Comparison of ENCODE assay signal across 1 cellular context in genomic region chr5:112860929-112861637, GRCh38.
A peak's percentile ranks its signal among the peaks of the same experiment; 100 is the strongest.
TF ChIP-seq lines count a peak whose summit lies in the region.

SRP19 (plus strand) TSS chr5:112861287; CDS start chr5:112861377, 90 bp downstream.

TF ChIP-seq in HepG2, 621 proteins besides CTCF, POLR2A, EP300 and RAD21 (continued from another document and continues in another):
- TF ChIP-seq DDIT3 (CRISPR knock-in tag; IDR thresholded peaks at IDR 0.05), result no peak
- no peak for TF ChIP-seq TRIM24 (CRISPR knock-in tag; IDR thresholded peaks at IDR 0.05)
- TF ChIP-seq ZNF883 (CRISPR knock-in tag; IDR thresholded peaks at IDR 0.05; ENCODE audit: not compliant biosample characterization), result peak; percentile 73
- no peak for TF ChIP-seq AHR (CRISPR knock-in tag; IDR thresholded peaks at IDR 0.05)
- TF ChIP-seq CEBPB (IDR thresholded peaks at IDR 0.05; ENCODE audit: borderline replicate concordance, low read depth, low read length), result no peak
- peak; percentile 30; the same call in 1 of the 2 replicates for TF ChIP-seq UBTF (CRISPR knock-in tag; IDR thresholded peaks at IDR 0.05)
- no peak; the same call in 1 of the 2 replicates for TF ChIP-seq ZNF343 (CRISPR knock-in tag; IDR thresholded peaks at IDR 0.05)
- TF ChIP-seq REST (IDR thresholded peaks at IDR 0.05; ENCODE audit: borderline replicate concordance in 1 of 2, low read depth in 1 of 2, low read length in 2 of 2), result 0 out of 4 replicates have a peak, but pooled peaks of 1 of the 2 experiments have one; percentile 15
- TF ChIP-seq ZNF224 (CRISPR knock-in tag; IDR thresholded peaks at IDR 0.05), result peak; percentile 76; the same call in 1 of the 2 replicates
- TF ChIP-seq ZNF546 (CRISPR knock-in tag; conservative IDR thresholded peaks at IDR 0.05), result no peak
- peak; percentile 2; the same call in 1 of the 2 replicates for TF ChIP-seq HOXA5 (CRISPR knock-in tag; IDR thresholded peaks at IDR 0.05)
- peak; percentile 74; the same call in 1 of the 2 replicates for TF ChIP-seq ZKSCAN8 (CRISPR knock-in tag; IDR thresholded peaks at IDR 0.05; ENCODE audit: borderline replicate concordance)
- peak; percentile 95 for TF ChIP-seq MXD4 (CRISPR knock-in tag; IDR thresholded peaks at IDR 0.05)
- no peak for TF ChIP-seq ZKSCAN5 (CRISPR knock-in tag; IDR thresholded peaks at IDR 0.05)
- peak; percentile 97 for TF ChIP-seq ZNF256 (CRISPR knock-in tag; conservative IDR thresholded peaks at IDR 0.05)
- TF ChIP-seq ZFP41 (CRISPR knock-in tag; IDR thresholded peaks at IDR 0.05; ENCODE audit: borderline replicate concordance), result no peak
- TF ChIP-seq AKAP8 (CRISPR knock-in tag; IDR thresholded peaks at IDR 0.05), result no peak
- TF ChIP-seq ZNF652 (CRISPR knock-in tag; IDR thresholded peaks at IDR 0.05; ENCODE audit: borderline replicate concordance, low read depth), result 0 out of 2 replicates have a peak, but pooled peaks have one; percentile 35
- no peak for TF ChIP-seq SCMH1 (CRISPR knock-in tag; IDR thresholded peaks at IDR 0.05; ENCODE audit: borderline replicate concordance)
- peak; percentile 37; the same call in 1 of the 2 replicates for TF ChIP-seq ZNF337 (CRISPR knock-in tag; IDR thresholded peaks at IDR 0.05; ENCODE audit: borderline replicate concordance, low read depth)
- TF ChIP-seq YY1 (IDR thresholded peaks at IDR 0.05; ENCODE audit: insufficient read depth, insufficient replicate concordance, low read depth, low read length), result peak; percentile 75
- peak; percentile 77; the same call in 1 of the 2 replicates for TF ChIP-seq ZFP90 (CRISPR knock-in tag; IDR thresholded peaks at IDR 0.05; ENCODE audit: borderline replicate concordance)
- no peak for TF ChIP-seq ZNF383 (CRISPR knock-in tag; IDR thresholded peaks at IDR 0.05; ENCODE audit: borderline replicate concordance)
- TF ChIP-seq, protein P1, sequence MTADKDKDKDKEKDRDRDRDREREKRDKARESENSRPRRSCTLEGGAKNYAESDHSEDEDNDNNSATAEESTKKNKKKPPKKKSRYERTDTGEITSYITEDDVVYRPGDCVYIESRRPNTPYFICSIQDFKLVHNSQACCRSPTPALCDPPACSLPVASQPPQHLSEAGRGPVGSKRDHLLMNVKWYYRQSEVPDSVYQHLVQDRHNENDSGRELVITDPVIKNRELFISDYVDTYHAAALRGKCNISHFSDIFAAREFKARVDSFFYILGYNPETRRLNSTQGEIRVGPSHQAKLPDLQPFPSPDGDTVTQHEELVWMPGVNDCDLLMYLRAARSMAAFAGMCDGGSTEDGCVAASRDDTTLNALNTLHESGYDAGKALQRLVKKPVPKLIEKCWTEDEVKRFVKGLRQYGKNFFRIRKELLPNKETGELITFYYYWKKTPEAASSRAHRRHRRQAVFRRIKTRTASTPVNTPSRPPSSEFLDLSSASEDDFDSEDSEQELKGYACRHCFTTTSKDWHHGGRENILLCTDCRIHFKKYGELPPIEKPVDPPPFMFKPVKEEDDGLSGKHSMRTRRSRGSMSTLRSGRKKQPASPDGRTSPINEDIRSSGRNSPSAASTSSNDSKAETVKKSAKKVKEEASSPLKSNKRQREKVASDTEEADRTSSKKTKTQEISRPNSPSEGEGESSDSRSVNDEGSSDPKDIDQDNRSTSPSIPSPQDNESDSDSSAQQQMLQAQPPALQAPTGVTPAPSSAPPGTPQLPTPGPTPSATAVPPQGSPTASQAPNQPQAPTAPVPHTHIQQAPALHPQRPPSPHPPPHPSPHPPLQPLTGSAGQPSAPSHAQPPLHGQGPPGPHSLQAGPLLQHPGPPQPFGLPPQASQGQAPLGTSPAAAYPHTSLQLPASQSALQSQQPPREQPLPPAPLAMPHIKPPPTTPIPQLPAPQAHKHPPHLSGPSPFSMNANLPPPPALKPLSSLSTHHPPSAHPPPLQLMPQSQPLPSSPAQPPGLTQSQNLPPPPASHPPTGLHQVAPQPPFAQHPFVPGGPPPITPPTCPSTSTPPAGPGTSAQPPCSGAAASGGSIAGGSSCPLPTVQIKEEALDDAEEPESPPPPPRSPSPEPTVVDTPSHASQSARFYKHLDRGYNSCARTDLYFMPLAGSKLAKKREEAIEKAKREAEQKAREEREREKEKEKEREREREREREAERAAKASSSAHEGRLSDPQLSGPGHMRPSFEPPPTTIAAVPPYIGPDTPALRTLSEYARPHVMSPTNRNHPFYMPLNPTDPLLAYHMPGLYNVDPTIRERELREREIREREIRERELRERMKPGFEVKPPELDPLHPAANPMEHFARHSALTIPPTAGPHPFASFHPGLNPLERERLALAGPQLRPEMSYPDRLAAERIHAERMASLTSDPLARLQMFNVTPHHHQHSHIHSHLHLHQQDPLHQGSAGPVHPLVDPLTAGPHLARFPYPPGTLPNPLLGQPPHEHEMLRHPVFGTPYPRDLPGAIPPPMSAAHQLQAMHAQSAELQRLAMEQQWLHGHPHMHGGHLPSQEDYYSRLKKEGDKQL (CRISPR knock-in tag; IDR thresholded peaks at IDR 0.05; ENCODE audit: low read depth), result peak; percentile 47; the same call in 1 of the 2 replicates
- TF ChIP-seq FOXO4 (CRISPR knock-in tag; conservative IDR thresholded peaks at IDR 0.05), result no peak
- no peak for TF ChIP-seq ZNF280B (CRISPR knock-in tag; IDR thresholded peaks at IDR 0.05; ENCODE audit: borderline replicate concordance)
- peak; percentile 32; the same call in 1 of the 2 replicates for TF ChIP-seq ZNF629 (CRISPR knock-in tag; conservative IDR thresholded peaks at IDR 0.05)
- no peak for TF ChIP-seq HDAC6 (IDR thresholded peaks at IDR 0.05; ENCODE audit: low read depth, low read length)
- no peak for TF ChIP-seq ZNF678 (CRISPR knock-in tag; IDR thresholded peaks at IDR 0.05)
- no peak for TF ChIP-seq CHD4 (IDR thresholded peaks at IDR 0.05; ENCODE audit: borderline replicate concordance, low read length)
- TF ChIP-seq ZBTB40 (IDR thresholded peaks at IDR 0.05), result peak; percentile 78
- peak; percentile 85 for TF ChIP-seq ZBTB40 (CRISPR knock-in tag; IDR thresholded peaks at IDR 0.05)
